2 cellular contexts compared by ENCODE assay signal in genomic region chr9:96420468-96421219, GRCh38.
TF ChIP-seq lines count a peak whose summit lies in the region.

No MANE protein-coding gene starts in this region.

TF ChIP-seq in HCT116, 20 proteins besides CTCF, POLR2A, EP300 and RAD21:
- peak; percentile 53; the same call in 1 of the 2 replicates for TF ChIP-seq POLR2AphosphoS5 (IDR thresholded peaks at IDR 0.05; ENCODE audit: low read depth, low read length)
- peak; percentile 81 for TF ChIP-seq FOSL1 (IDR thresholded peaks at IDR 0.05; ENCODE audit: low read depth)
- TF ChIP-seq CEBPB (IDR thresholded peaks at IDR 0.05; ENCODE audit: low read depth) = peak; percentile 27; the same call in 1 of the 2 replicates
- TF ChIP-seq TCF7L2 (IDR thresholded peaks at IDR 0.05; ENCODE audit: borderline replicate concordance, extremely low read depth, insufficient read depth, insufficient read length) = no peak
- peak; percentile 84 for TF ChIP-seq SIN3A (IDR thresholded peaks at IDR 0.05; ENCODE audit: low read depth)
- TF ChIP-seq SP1 (IDR thresholded peaks at IDR 0.05; ENCODE audit: low read depth) = peak; percentile 82
- TF ChIP-seq CBX3 (IDR thresholded peaks at IDR 0.05; ENCODE audit: low read depth) = peak; percentile 65; the same call in 1 of the 2 replicates
- TF ChIP-seq MAX (IDR thresholded peaks at IDR 0.05) = peak; percentile 52; the same call in 1 of the 2 replicates
- TF ChIP-seq JUND (IDR thresholded peaks at IDR 0.05) = peak; percentile 90
- no peak for TF ChIP-seq ZNF274 (IDR thresholded peaks at IDR 0.05; ENCODE audit: low read depth, low read length)
- TF ChIP-seq EGR1 (IDR thresholded peaks at IDR 0.05; ENCODE audit: low read depth) = peak; percentile 28; the same call in 1 of the 2 replicates
- TF ChIP-seq ZBTB33 (IDR thresholded peaks at IDR 0.05; ENCODE audit: extremely low read depth, insufficient replicate concordance, low read length) = no peak
- TF ChIP-seq ZFX (IDR thresholded peaks at IDR 0.05) = no peak

TF ChIP-seq in HepG2, 621 proteins besides CTCF, POLR2A, EP300 and RAD21 (continues in another document):
- TF ChIP-seq ARID5B (CRISPR knock-in tag; IDR thresholded peaks at IDR 0.05) = peak; percentile 97
- TF ChIP-seq HNF1A (IDR thresholded peaks at IDR 0.05; ENCODE audit: low read depth) = peak; percentile 89
- TF ChIP-seq HNF1A (CRISPR knock-in tag; IDR thresholded peaks at IDR 0.05; ENCODE audit: borderline replicate concordance) = peak; percentile 95
- TF ChIP-seq, protein P1, sequence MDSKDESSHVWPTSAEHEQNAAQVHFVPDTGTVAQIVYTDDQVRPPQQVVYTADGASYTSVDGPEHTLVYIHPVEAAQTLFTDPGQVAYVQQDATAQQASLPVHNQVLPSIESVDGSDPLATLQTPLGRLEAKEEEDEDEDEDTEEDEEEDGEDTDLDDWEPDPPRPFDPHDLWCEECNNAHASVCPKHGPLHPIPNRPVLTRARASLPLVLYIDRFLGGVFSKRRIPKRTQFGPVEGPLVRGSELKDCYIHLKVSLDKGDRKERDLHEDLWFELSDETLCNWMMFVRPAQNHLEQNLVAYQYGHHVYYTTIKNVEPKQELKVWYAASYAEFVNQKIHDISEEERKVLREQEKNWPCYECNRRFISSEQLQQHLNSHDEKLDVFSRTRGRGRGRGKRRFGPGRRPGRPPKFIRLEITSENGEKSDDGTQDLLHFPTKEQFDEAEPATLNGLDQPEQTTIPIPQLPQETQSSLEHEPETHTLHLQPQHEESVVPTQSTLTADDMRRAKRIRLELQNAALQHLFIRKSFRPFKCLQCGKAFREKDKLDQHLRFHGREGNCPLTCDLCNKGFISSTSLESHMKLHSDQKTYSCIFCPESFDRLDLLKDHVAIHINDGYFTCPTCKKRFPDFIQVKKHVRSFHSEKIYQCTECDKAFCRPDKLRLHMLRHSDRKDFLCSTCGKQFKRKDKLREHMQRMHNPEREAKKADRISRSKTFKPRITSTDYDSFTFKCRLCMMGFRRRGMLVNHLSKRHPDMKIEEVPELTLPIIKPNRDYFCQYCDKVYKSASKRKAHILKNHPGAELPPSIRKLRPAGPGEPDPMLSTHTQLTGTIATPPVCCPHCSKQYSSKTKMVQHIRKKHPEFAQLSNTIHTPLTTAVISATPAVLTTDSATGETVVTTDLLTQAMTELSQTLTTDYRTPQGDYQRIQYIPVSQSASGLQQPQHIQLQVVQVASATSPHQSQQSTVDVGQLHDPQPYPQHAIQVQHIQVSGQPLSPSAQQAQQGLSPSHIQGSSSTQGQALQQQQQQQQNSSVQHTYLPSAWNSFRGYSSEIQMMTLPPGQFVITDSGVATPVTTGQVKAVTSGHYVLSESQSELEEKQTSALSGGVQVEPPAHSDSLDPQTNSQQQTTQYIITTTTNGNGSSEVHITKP (CRISPR knock-in tag; IDR thresholded peaks at IDR 0.05; ENCODE audit: low read depth) = 0 out of 2 replicates have a peak, but pooled peaks have one; percentile 32
- peak; percentile 76 for TF ChIP-seq KDM6A (CRISPR knock-in tag; IDR thresholded peaks at IDR 0.05; ENCODE audit: low read depth)
- 0 out of 2 replicates have a peak, but pooled peaks have one; percentile 47 for TF ChIP-seq ESRRA (CRISPR knock-in tag; IDR thresholded peaks at IDR 0.05; ENCODE audit: low read depth)
- no peak for TF ChIP-seq MZF1 (CRISPR knock-in tag; IDR thresholded peaks at IDR 0.05; ENCODE audit: borderline replicate concordance)
- TF ChIP-seq MIER2 (CRISPR knock-in tag; IDR thresholded peaks at IDR 0.05) = peak; percentile 69; the same call in 1 of the 2 replicates
- TF ChIP-seq DMAP1 (CRISPR knock-in tag; IDR thresholded peaks at IDR 0.05) = peak; percentile 59
- TF ChIP-seq HNF4A (CRISPR knock-in tag; IDR thresholded peaks at IDR 0.05) = peak; percentile 79
- TF ChIP-seq SOX6 (IDR thresholded peaks at IDR 0.05) = no peak
- TF ChIP-seq SOX6 (CRISPR knock-in tag; IDR thresholded peaks at IDR 0.05) = peak; percentile 87
- peak; percentile 58 for TF ChIP-seq ZMYM4 (CRISPR knock-in tag; IDR thresholded peaks at IDR 0.05)
- TF ChIP-seq YEATS2 (CRISPR knock-in tag; IDR thresholded peaks at IDR 0.05; ENCODE audit: borderline replicate concordance) = peak; percentile 17; the same call in 1 of the 2 replicates
- TF ChIP-seq TOE1 (CRISPR knock-in tag; IDR thresholded peaks at IDR 0.05) = no peak
- TF ChIP-seq ATAD3A (CRISPR knock-in tag; IDR thresholded peaks at IDR 0.05) = no peak
- peak; percentile 85 for TF ChIP-seq FOXA3 (CRISPR knock-in tag; IDR thresholded peaks at IDR 0.05)
- TF ChIP-seq MAFF (IDR thresholded peaks at IDR 0.05; ENCODE audit: low read depth, low read length) = peak; percentile 84
- peak; percentile 100 for TF ChIP-seq TEAD3 (CRISPR knock-in tag; optimal IDR thresholded peaks at IDR 0.05; ENCODE audit: borderline replicate concordance)
- no peak for TF ChIP-seq MAZ (IDR thresholded peaks at IDR 0.05; ENCODE audit: borderline replicate concordance, low read depth, low read length)
- TF ChIP-seq MAZ (CRISPR knock-in tag; IDR thresholded peaks at IDR 0.05; ENCODE audit: low read depth) = peak; percentile 32; the same call in 1 of the 2 replicates
- TF ChIP-seq TEAD2 (CRISPR knock-in tag; IDR thresholded peaks at IDR 0.05) = no peak
- TF ChIP-seq ATF3 (CRISPR knock-in tag; IDR thresholded peaks at IDR 0.05) = peak; percentile 84
- TF ChIP-seq ELF1 (CRISPR knock-in tag; IDR thresholded peaks at IDR 0.05) = no peak
- TF ChIP-seq ZNF501 (CRISPR knock-in tag; IDR thresholded peaks at IDR 0.05) = peak; percentile 43
- TF ChIP-seq ZSCAN9 (CRISPR knock-in tag; IDR thresholded peaks at IDR 0.05; ENCODE audit: borderline replicate concordance) = peak; percentile 54; the same call in 1 of the 2 replicates
- no peak for TF ChIP-seq ZNF136 (CRISPR knock-in tag; IDR thresholded peaks at IDR 0.05; ENCODE audit: low read depth)
- no peak for TF ChIP-seq FOXA1 (IDR thresholded peaks at IDR 0.05)
- TF ChIP-seq FOXA1 (CRISPR knock-in tag; IDR thresholded peaks at IDR 0.05) = peak; percentile 58
- no peak for TF ChIP-seq HCFC1 (IDR thresholded peaks at IDR 0.05; ENCODE audit: low read depth, low read length)
- TF ChIP-seq ZNF577 (CRISPR knock-in tag; IDR thresholded peaks at IDR 0.05; ENCODE audit: borderline replicate concordance, low read depth) = no peak
- TF ChIP-seq ZXDC (CRISPR knock-in tag; IDR thresholded peaks at IDR 0.05) = no peak
- peak; percentile 92 for TF ChIP-seq IKZF5 (CRISPR knock-in tag; IDR thresholded peaks at IDR 0.05)
- peak; percentile 89 for TF ChIP-seq HDAC2 (CRISPR knock-in tag; IDR thresholded peaks at IDR 0.05)
- peak; percentile 93 for TF ChIP-seq IRF2 (CRISPR knock-in tag; IDR thresholded peaks at IDR 0.05)
- TF ChIP-seq, protein P2, sequence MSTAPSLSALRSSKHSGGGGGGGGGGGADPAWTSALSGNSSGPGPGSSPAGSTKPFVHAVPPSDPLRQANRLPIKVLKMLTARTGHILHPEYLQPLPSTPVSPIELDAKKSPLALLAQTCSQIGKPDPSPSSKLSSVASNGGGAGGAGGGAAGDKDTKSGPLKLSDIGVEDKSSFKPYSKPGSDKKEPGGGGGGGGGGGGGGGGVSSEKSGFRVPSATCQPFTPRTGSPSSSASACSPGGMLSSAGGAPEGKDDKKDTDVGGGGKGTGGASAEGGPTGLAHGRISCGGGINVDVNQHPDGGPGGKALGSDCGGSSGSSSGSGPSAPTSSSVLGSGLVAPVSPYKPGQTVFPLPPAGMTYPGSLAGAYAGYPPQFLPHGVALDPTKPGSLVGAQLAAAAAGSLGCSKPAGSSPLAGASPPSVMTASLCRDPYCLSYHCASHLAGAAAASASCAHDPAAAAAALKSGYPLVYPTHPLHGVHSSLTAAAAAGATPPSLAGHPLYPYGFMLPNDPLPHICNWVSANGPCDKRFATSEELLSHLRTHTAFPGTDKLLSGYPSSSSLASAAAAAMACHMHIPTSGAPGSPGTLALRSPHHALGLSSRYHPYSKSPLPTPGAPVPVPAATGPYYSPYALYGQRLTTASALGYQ (CRISPR knock-in tag; IDR thresholded peaks at IDR 0.05) = peak; percentile 80; the same call in 1 of the 2 replicates
- TF ChIP-seq EHMT2 (IDR thresholded peaks at IDR 0.05; ENCODE audit: borderline replicate concordance, low read depth, low read length) = no peak
- TF ChIP-seq MIER3 (CRISPR knock-in tag; IDR thresholded peaks at IDR 0.05; ENCODE audit: borderline replicate concordance) = peak; percentile 81; the same call in 1 of the 2 replicates
- peak; percentile 70; the same call in 1 of the 2 replicates for TF ChIP-seq PITX1 (CRISPR knock-in tag; IDR thresholded peaks at IDR 0.05)
- peak; percentile 44; the same call in 1 of the 2 replicates for TF ChIP-seq FOXO1 (CRISPR knock-in tag; IDR thresholded peaks at IDR 0.05)
